In the genomic region with DNA sequence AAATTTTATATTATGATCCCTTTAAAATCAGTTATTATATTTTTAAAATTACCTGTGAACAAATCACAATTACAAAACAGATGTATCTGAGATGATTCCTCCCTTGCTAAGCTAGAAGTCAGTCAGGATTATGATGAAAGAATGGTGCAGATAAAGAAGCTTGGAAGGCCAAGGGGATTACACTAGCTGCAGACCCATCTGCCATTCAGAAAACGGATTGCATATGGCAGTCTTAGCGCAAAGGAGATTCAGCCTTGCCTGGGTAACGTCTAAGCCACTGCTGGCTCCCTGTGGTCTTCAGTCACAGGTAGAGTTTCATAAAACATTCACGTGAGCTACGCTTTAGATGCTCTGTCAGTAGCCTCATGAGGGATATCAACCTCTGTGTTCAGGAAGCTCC, we compare ENCODE assay signal across 26 cellular contexts.
"Had no signal": no experiment of that assay in that cellular context is flagged by ENCODE, and none has a peak within 500 bp of the region (broad histone marks: within the 10 kb centered on the region; RNA-seq: fewer than 3 reads in every experiment).

No MANE protein-coding gene starts in this region.

- H3K9me3 ChIP-seq: ascending aorta, breast epithelium, colonic mucosa, esophagus squamous epithelium, gastroesophageal sphincter, heart right ventricle had no signal

- H3K36me3 ChIP-seq: ascending aorta, breast epithelium, cardiac muscle cell, colonic mucosa, esophagus squamous epithelium, gastroesophageal sphincter, heart right ventricle had no signal

- DNase-seq: activated CD4-positive, alpha-beta memory T cell treated with anti-CD3 and anti-CD28 coated beads, Interleukin-2, amount 10 ng/mL, durations not matched to agents 7 days and 5 days; activated CD4-positive, alpha-beta T cell treated with anti-CD3 and anti-CD28 coated beads for 1 hour; activated CD4-positive, alpha-beta T cell treated with anti-CD3 and anti-CD28 coated beads for 4 hours; activated CD4-positive, alpha-beta T cell treated with anti-CD3 and anti-CD28 coated beads, Interleukin-2, amount 10 ng/mL, durations not matched to agents 7 days and 5 days; activated CD4-positive, alpha-beta T cell treated with anti-CD3 and anti-CD28 coated beads, Interleukin-2, amount 50 U/mL, for 4 hours; activated CD8-positive, alpha-beta memory T cell treated with anti-CD3 and anti-CD28 coated beads, Interleukin-2, amount 50 U/mL, for 48 hours; activated gamma-delta T cell; activated naive CD4-positive, alpha-beta T cell; activated naive CD4-positive, alpha-beta T cell treated with anti-CD3 and anti-CD28 coated beads, Interleukin-2, amount 10 ng/mL, durations not matched to agents 7 days and 5 days; activated naive CD8-positive, alpha-beta T cell treated with anti-CD3 and anti-CD28 coated beads, Interleukin-2, amount 10 ng/mL, durations not matched to agents 7 days and 5 days; activated T-cell treated with anti-CD3 and anti-CD28 coated beads for 4 hours; activated T-cell treated with anti-CD3 and anti-CD28 coated beads, Interleukin-2, amount 50 U/mL, for 24 hours; activated T-cell treated with anti-CD3 and anti-CD28 coated beads, Interleukin-2, amount 50 U/mL, for 72 hours; central memory CD4-positive, alpha-beta T cell; cerebellar nuclear complex; colonic mucosa; effector CD8-positive, alpha-beta T cell; esophagus squamous epithelium; foreskin melanocyte; heart right ventricle; T-helper 2 cell had no signal

- H3K4me3 ChIP-seq: ascending aorta, breast epithelium, cardiac muscle cell, colonic mucosa, esophagus squamous epithelium, gastroesophageal sphincter, heart right ventricle had no signal

- H3K27me3 ChIP-seq: ascending aorta, breast epithelium, cardiac muscle cell, colonic mucosa, esophagus squamous epithelium, gastroesophageal sphincter, heart right ventricle had no signal

- H3K27ac ChIP-seq: ascending aorta, breast epithelium, cardiac muscle cell, colonic mucosa, epithelial cell of prostate, esophagus squamous epithelium, gastroesophageal sphincter, heart right ventricle had no signal
